17 cellular contexts compared by ENCODE assay signal in the genomic region with DNA sequence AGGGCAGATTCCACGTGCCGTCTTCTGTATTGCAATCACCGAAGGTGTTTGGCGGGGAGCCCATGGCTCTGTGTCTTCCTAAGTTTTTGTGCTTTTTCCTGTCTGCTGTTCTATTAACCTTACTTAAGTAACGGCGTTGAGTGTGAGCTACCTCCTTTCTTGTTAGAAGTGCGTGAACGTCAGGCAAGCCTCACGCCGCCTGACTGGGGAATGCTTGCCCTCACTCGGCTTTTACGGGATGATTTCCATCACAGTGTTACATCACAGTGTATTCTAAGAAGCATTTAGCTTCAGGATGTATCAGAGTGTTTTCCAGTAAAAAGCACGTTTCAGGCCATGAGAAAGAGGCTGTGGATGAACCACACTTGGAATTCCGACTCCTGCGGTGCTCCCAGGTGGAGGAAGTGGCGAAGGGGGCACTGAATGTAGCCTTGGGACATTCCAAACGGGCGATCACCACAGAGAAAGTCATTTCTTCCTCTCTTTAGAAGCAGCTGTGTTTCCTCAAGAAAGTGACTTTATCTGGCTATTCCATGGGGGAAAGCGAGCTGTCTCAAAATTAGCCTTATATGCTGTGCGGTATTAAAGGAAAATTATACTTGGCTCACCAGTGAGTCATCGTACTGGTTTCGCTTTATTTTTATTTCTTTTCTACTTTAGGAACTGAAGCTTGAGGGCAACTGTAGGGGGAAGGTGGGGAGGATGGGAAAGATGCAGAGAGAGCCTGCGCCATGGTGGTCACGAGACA.
DNase-seq lines count a peak whose midpoint lies in the region; ATAC-seq and TF ChIP-seq lines count a peak whose summit lies in the region.
"Had no signal": no experiment of that assay in that cellular context is flagged by ENCODE, and none has a peak within 500 bp of the region (broad histone marks: within the 10 kb centered on the region; RNA-seq: fewer than 3 reads in every experiment).

No MANE protein-coding gene starts in this region.

- H2AK5ac ChIP-seq in mesenchymal stem cell (ENCODE audit: low read length, severe bottlenecking): peak overlapping the region; percentile 47

- POLR2A ChIA-PET in activated CD8-positive, alpha-beta T cell treated with anti-CD3 and anti-CD28 coated beads for 36 hours (lab: Charles Lee): no interaction called here

- no peaks in the 10 kb centered on the region for H3K4me1 Mint-ChIP-seq in CD14-positive monocyte
- H3K4me1 Mint-ChIP-seq in activated CD8-positive, alpha-beta T cell treated with anti-CD3 and anti-CD28 coated beads for 36 hours (ENCODE audit: low read depth): no peaks in the 10 kb centered on the region
- H3K4me1 Mint-ChIP-seq: stimulated activated effector memory CD8-positive, alpha-beta T cell treated with anti-CD3 and anti-CD28 coated beads, Interleukin-12 subunit alpha, Interleukin-12 subunit beta, amount 100 ng/mL, for 72 hours had no signal

- H3K9ac ChIP-seq in mesenchymal stem cell (ENCODE audit: low read length): no peak overlapping the region

- intact Hi-C loops in esophagus squamous epithelium (cut with DNase I): no loop called here
- intact Hi-C loops in CD14-positive monocyte (cut with micrococcal nuclease): no loop called here
- intact Hi-C loops in activated CD8-positive, alpha-beta T cell treated with anti-CD3 and anti-CD28 coated beads for 36 hours (cut with micrococcal nuclease): no loop called here

- H3K4ac ChIP-seq in mesenchymal stem cell (ENCODE audit: low read depth in 1 of 2, low read length in 2 of 2): no peak overlapping the region

- ATAC-seq in activated CD8-positive, alpha-beta T cell treated with anti-CD3 and anti-CD28 coated beads for 36 hours: no peak
- ATAC-seq: stimulated activated effector memory CD8-positive, alpha-beta T cell treated with anti-CD3 and anti-CD28 coated beads, Interleukin-12 subunit alpha, Interleukin-12 subunit beta, amount 100 ng/mL, for 72 hours had no signal

- H2AFZ ChIP-seq in mesenchymal stem cell (ENCODE audit: low read depth, low read length): no peak overlapping the region

- CTCF ChIA-PET in activated CD8-positive, alpha-beta T cell treated with anti-CD3 and anti-CD28 coated beads for 36 hours (lab: Charles Lee): no interaction called here

- no peaks in the 10 kb centered on the region for H3K27me3 ChIP-seq in esophagus squamous epithelium
- H3K27me3 ChIP-seq in mesenchymal stem cell (ENCODE audit: control insufficient read depth in 1 of 2, insufficient read depth in 1 of 2, low read length in 2 of 2): no peaks in the 10 kb centered on the region

- H2BK12ac ChIP-seq in mesenchymal stem cell (ENCODE audit: low read length in 2 of 2): no peak overlapping the region

- no peak overlapping the region for H3K14ac ChIP-seq in mesenchymal stem cell (ENCODE audit: low read length in 2 of 2)

- no peak overlapping the region for H3K4me3 Mint-ChIP-seq in CD14-positive monocyte
- no peak overlapping the region for H3K4me3 Mint-ChIP-seq in activated CD8-positive, alpha-beta T cell treated with anti-CD3 and anti-CD28 coated beads for 36 hours
- H3K4me3 Mint-ChIP-seq: stimulated activated effector memory CD8-positive, alpha-beta T cell treated with anti-CD3 and anti-CD28 coated beads, Interleukin-12 subunit alpha, Interleukin-12 subunit beta, amount 100 ng/mL, for 72 hours had no signal

- H3K4me3 ChIP-seq in esophagus squamous epithelium: peak overlapping the region in 2 of 4 donors; percentile 6 to 14
- H3K4me3 ChIP-seq in mesenchymal stem cell (ENCODE audit: insufficient read depth in 1 of 2, low read depth in 1 of 2, low read length in 2 of 2): no peak overlapping the region

- no peak overlapping the region for H2BK120ac ChIP-seq in mesenchymal stem cell (ENCODE audit: low read depth, low read length)

- no peak for TF ChIP-seq CTCF in esophagus squamous epithelium (IDR thresholded peaks at IDR 0.05)
- TF ChIP-seq CTCF in CD14-positive monocyte (IDR thresholded peaks at IDR 0.05): no peak
- no peak for TF ChIP-seq CTCF in activated CD8-positive, alpha-beta T cell treated with anti-CD3 and anti-CD28 coated beads for 36 hours (IDR thresholded peaks at IDR 0.05)

- H3K9me3 Mint-ChIP-seq in CD14-positive monocyte: peaks cover 0 to 12% (median 3%) of the 10 kb centered on the region in 7 donors
- peaks cover 6% of the 10 kb centered on the region for H3K9me3 Mint-ChIP-seq in activated CD8-positive, alpha-beta T cell treated with anti-CD3 and anti-CD28 coated beads for 36 hours

- H3K4me1 ChIP-seq in esophagus squamous epithelium: peaks cover 0 to 12% (median 0%) of the 10 kb centered on the region in 3 donors
- H3K4me1 ChIP-seq in mesenchymal stem cell (ENCODE audit: control insufficient read depth, insufficient read depth, low read depth, low read length): peaks cover 9% of the 10 kb centered on the region

- H3K36me3 ChIP-seq in esophagus squamous epithelium (no peaks in the 10 kb centered on the region), mesenchymal stem cell (ENCODE audit: control insufficient read depth in 1 of 2, insufficient read depth in 2 of 2, low read depth in 1 of 2, low read length in 2 of 2) (no peaks in the 10 kb centered on the region)

- H3K9me3 ChIP-seq in esophagus squamous epithelium (no peaks in the 10 kb centered on the region), mesenchymal stem cell (ENCODE audit: control insufficient read depth, low read length) (no peaks in the 10 kb centered on the region)

- DNase-seq in RPMI7951 (ENCODE audit: low read depth): peak; percentile 97
- DNase-seq in esophagus squamous epithelium (lab: John Stamatoyannopoulos, UW): no peak
- no peak for DNase-seq in mesenchymal stem cell
- DNase-seq in stromal cell of bone marrow (ENCODE audit: low read depth): peak; percentile 49
- DNase-seq in CD14-positive monocyte (ENCODE audit: low spot score): no peak
- DNase-seq in HT-29 (ENCODE audit: low spot score): no peak
- DNase-seq in stimulated activated CD4-positive, alpha-beta T cell treated with anti-CD3 and anti-CD28 coated beads, Interleukin-15, amount 100 ng/mL, for 24 hours: no peak
- DNase-seq in activated CD8-positive, alpha-beta T cell treated with anti-CD3 and anti-CD28 coated beads for 36 hours: no peak
- DNase-seq: C1 segment of cervical spinal cord; effector CD4-positive, alpha-beta T cell; EL; NCI-H1092 treated with DMSO at 0.1 percent for 48 hours; NCI-H526 treated with DMSO at 0.1 percent for 48 hours; occipital lobe; SHP77 treated with DMSO at 0.1 percent for 48 hours; stimulated activated CD4-positive, alpha-beta T cell treated with anti-CD3 and anti-CD28 coated beads, Interleukin-2, amount 100 ng/mL, for 48 hours had no signal

- no peak overlapping the region for H4K8ac ChIP-seq in mesenchymal stem cell (ENCODE audit: low read length)

- TF ChIP-seq POLR2A in esophagus squamous epithelium (IDR thresholded peaks at IDR 0.05): no peak

- no peak overlapping the region for H4K91ac ChIP-seq in mesenchymal stem cell (ENCODE audit: low read length)

- H2BK15ac ChIP-seq in mesenchymal stem cell (ENCODE audit: low read depth, poor library complexity, severe bottlenecking): no peak overlapping the region

- H3K23ac ChIP-seq in mesenchymal stem cell (ENCODE audit: low read length in 2 of 2): no peak overlapping the region

- peak overlapping the region; percentile 51 for H3K4me2 ChIP-seq in mesenchymal stem cell (ENCODE audit: low read length, poor library complexity, severe bottlenecking)

- peak overlapping the region; percentile 97 for H2BK5ac ChIP-seq in mesenchymal stem cell (ENCODE audit: low read depth, low read length, poor library complexity, severe bottlenecking)

- WGBS in esophagus squamous epithelium, 2 donors: 74 to 80% methylated on average over 16 to 24 of the region's 24 CpGs
- 87% methylated on average over 24 of the region's 24 CpGs for WGBS in mesenchymal stem cell

- H3K79me1 ChIP-seq in mesenchymal stem cell (replicated peaks; ENCODE audit: low read length, poor library complexity, severe bottlenecking): no peaks in the 10 kb centered on the region

- no peak overlapping the region for H3K18ac ChIP-seq in mesenchymal stem cell (ENCODE audit: low read depth in 1 of 2, low read length in 2 of 2)

- no peak overlapping the region for H3K27ac Mint-ChIP-seq in CD14-positive monocyte
- H3K27ac Mint-ChIP-seq in activated CD8-positive, alpha-beta T cell treated with anti-CD3 and anti-CD28 coated beads for 36 hours: no peak overlapping the region
- H3K27ac Mint-ChIP-seq: stimulated activated effector memory CD8-positive, alpha-beta T cell treated with anti-CD3 and anti-CD28 coated beads, Interleukin-12 subunit alpha, Interleukin-12 subunit beta, amount 100 ng/mL, for 72 hours had no signal

- H3K36me3 Mint-ChIP-seq in CD14-positive monocyte: no peaks in the 10 kb centered on the region
- H3K36me3 Mint-ChIP-seq in activated CD8-positive, alpha-beta T cell treated with anti-CD3 and anti-CD28 coated beads for 36 hours (ENCODE audit: low read depth): no peaks in the 10 kb centered on the region
- H3K36me3 Mint-ChIP-seq: stimulated activated effector memory CD8-positive, alpha-beta T cell treated with anti-CD3 and anti-CD28 coated beads, Interleukin-12 subunit alpha, Interleukin-12 subunit beta, amount 100 ng/mL, for 72 hours had no signal

- peaks cover 3 to 7% (median 5%) of the 10 kb centered on the region in 3 donors for H3K27me3 Mint-ChIP-seq in CD14-positive monocyte (ENCODE audit: low read depth in 3 of 3)
- H3K27me3 Mint-ChIP-seq in activated CD8-positive, alpha-beta T cell treated with anti-CD3 and anti-CD28 coated beads for 36 hours: peaks cover 8% of the 10 kb centered on the region

- peak overlapping the region in 3 of 4 donors; percentile 68 to 73 (median 70) for H3K27ac ChIP-seq in esophagus squamous epithelium
- peak overlapping the region; percentile 88 for H3K27ac ChIP-seq in mesenchymal stem cell (ENCODE audit: low read length, poor library complexity, severe bottlenecking)

Comparison
In these comparisons a context has a peak if more than half of its experiments do, and no peak if none do; other contexts are left out.
1. DNase-seq: peak in RPMI7951 (single experiment) and stromal cell of bone marrow (single experiment); none in esophagus squamous epithelium (single experiment), mesenchymal stem cell (single experiment), CD14-positive monocyte (single experiment), HT-29 (single experiment), stimulated activated CD4-positive, alpha-beta T cell treated with anti-CD3 and anti-CD28 coated beads, Interleukin-15, amount 100 ng/mL, for 24 hours (single experiment) and activated CD8-positive, alpha-beta T cell treated with anti-CD3 and anti-CD28 coated beads for 36 hours (single experiment).